Comparison of ENCODE assay signal across 8 cellular contexts in the genomic region with DNA sequence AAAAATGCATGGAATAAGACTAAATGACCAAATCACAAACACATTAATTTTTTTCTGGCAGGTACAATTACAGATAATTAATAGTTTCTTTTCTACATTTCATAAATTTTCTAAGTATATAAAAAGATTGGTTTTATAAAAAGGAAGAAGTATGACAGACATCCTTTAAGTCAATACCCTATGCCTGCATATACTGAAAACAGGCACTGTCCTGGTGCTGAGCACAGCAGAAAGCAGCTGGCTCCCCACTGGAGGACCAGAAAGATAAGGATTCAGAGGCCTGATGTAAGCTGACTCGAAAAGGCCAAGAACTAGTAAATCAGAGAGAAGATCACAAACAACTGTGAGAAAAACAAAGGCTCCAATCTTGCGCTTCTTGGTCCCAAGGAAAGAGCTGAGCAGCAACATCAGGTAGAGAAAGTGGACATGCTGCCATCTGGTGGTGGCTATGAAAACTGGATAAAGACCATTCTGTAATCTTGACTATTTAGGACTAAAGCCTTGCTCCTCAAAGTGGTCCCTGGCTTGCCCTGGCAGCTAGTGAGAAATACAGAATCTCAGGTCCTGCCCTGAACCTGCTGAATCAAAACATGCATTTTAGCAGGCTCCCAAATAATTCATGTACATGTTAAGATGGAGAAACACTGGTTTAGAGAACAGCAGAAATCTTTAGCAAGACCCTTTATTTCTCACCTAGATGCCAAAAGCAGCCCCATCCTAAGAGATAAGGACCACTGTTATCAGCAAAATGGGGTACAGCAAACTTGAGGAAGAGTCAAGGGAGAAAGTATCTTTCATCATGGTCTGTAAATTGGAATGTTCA.
DNase-seq lines count a peak whose midpoint lies in the region; ATAC-seq and TF ChIP-seq lines count a peak whose summit lies in the region.

No MANE protein-coding gene starts in this region.

- H3K4me3 ChIP-seq in Jurkat, Clone E6-1 (ENCODE audit: low read length) = no peak overlapping the region

- no peaks in the 10 kb centered on the region for H3K9me3 Mint-ChIP-seq in activated naive CD4-positive, alpha-beta T cell treated with anti-CD3 and anti-CD28 coated beads, Interleukin-2, amount 10 ng/mL, durations not matched to agents 7 days and 5 days
- H3K9me3 Mint-ChIP-seq in glutamatergic neuron (ENCODE audit: unreplicated experiment) = no peaks in the 10 kb centered on the region

- intact Hi-C loops in posterior cingulate gyrus (cut with DNase I) = loop anchor here (1.0 to 2.0 kb wide), 3 partner anchors 76 to 902 kb away; no protein-coding TSS in a partner anchor

- peak; percentile 95 for ATAC-seq in GM21717 (IDR thresholded peaks at IDR 0.05; ENCODE audit: unreplicated experiment)

- peak; percentile 70 for DNase-seq in GM03348 (ENCODE audit: low spot score)
- DNase-seq in Jurkat, Clone E6-1 (ENCODE audit: low read depth, low spot score) = peak; percentile 69
- DNase-seq in SHP77 (lab: John Stamatoyannopoulos, UW) = peak; percentile 16 to 44
- DNase-seq in activated naive CD4-positive, alpha-beta T cell treated with anti-CD3 and anti-CD28 coated beads, Interleukin-2, amount 10 ng/mL, durations not matched to agents 7 days and 5 days = peak; percentile 66
- DNase-seq in glutamatergic neuron = peak; percentile 53
- DNase-seq in posterior cingulate gyrus = peak in 6 of 10 donors; percentile 19 to 84 (median 53)
- DNase-seq in NCI-H1048 (lab: John Stamatoyannopoulos, UW) = no peak

- no peaks in the 10 kb centered on the region for H3K27me3 Mint-ChIP-seq in activated naive CD4-positive, alpha-beta T cell treated with anti-CD3 and anti-CD28 coated beads, Interleukin-2, amount 10 ng/mL, durations not matched to agents 7 days and 5 days
- no peaks in the 10 kb centered on the region for H3K27me3 Mint-ChIP-seq in glutamatergic neuron (ENCODE audit: unreplicated experiment)

- H3K27ac Mint-ChIP-seq in activated naive CD4-positive, alpha-beta T cell treated with anti-CD3 and anti-CD28 coated beads, Interleukin-2, amount 10 ng/mL, durations not matched to agents 7 days and 5 days = no peak overlapping the region
- peak overlapping the region; percentile 65 for H3K27ac Mint-ChIP-seq in glutamatergic neuron (ENCODE audit: unreplicated experiment)

- TF ChIP-seq CTCF in glutamatergic neuron (IDR thresholded peaks at IDR 0.05; ENCODE audit: partially characterized antibody, unreplicated experiment) = peak; percentile 85

- CTCF ChIA-PET in activated naive CD4-positive, alpha-beta T cell treated with anti-CD3 and anti-CD28 coated beads, Interleukin-2, amount 10 ng/mL, durations not matched to agents 7 days and 5 days (lab: Charles Lee) = interaction anchor here (0.8 to 3.7 kb wide), 18 partner anchors 8 to 275 kb away, joined by 3 to 23 read pairs (median 6); no protein-coding TSS in a partner anchor

- H3K4me3 Mint-ChIP-seq in activated naive CD4-positive, alpha-beta T cell treated with anti-CD3 and anti-CD28 coated beads, Interleukin-2, amount 10 ng/mL, durations not matched to agents 7 days and 5 days = no peak overlapping the region
- no peak overlapping the region for H3K4me3 Mint-ChIP-seq in glutamatergic neuron (ENCODE audit: unreplicated experiment)

- peaks cover 8% of the 10 kb centered on the region for H3K4me1 Mint-ChIP-seq in activated naive CD4-positive, alpha-beta T cell treated with anti-CD3 and anti-CD28 coated beads, Interleukin-2, amount 10 ng/mL, durations not matched to agents 7 days and 5 days
- H3K4me1 Mint-ChIP-seq in glutamatergic neuron (ENCODE audit: low read depth, unreplicated experiment) = peaks cover 12% of the 10 kb centered on the region

- H3K36me3 Mint-ChIP-seq in activated naive CD4-positive, alpha-beta T cell treated with anti-CD3 and anti-CD28 coated beads, Interleukin-2, amount 10 ng/mL, durations not matched to agents 7 days and 5 days = peaks cover 36% of the 10 kb centered on the region
- no peaks in the 10 kb centered on the region for H3K36me3 Mint-ChIP-seq in glutamatergic neuron (ENCODE audit: unreplicated experiment)
